Comparison of ENCODE assay signal across 14 cellular contexts in the genomic region with DNA sequence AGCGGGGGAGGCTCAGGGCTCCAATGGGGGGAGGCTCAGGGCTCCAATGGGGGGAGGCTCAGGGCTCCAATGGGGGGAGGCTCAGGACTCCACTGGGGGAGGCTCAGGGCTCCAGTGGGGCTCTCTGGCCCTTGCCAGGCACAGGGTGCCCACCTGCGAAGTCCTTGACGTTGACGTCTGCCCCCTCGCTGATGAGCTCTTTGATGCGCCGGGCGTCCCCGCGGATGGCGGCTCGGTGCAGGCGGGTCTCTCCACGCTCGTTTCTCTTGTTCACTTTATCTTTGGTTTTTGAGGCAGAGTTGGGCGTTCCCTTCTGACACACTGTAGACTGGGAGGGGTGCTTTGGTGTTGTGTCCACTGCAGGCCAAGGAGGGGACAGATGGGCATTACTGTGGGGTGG.
"Had no signal": no experiment of that assay in that cellular context is flagged by ENCODE, and none has a peak within 500 bp of the region (broad histone marks: within the 10 kb centered on the region; RNA-seq: fewer than 3 reads in every experiment).

No MANE protein-coding gene starts in this region.

- H3K9ac ChIP-seq: SK-N-SH had no signal

- H3K27me3 ChIP-seq: pancreas, tibial artery, uterus had no signal

- H3K36me3 ChIP-seq: uterus had no signal

- H3K9me3 ChIP-seq: pancreas, SK-N-SH, tibial artery, uterus had no signal

- H3K9me3 Mint-ChIP-seq: activated CD4-positive, alpha-beta T cell treated with anti-CD3 and anti-CD28 coated beads, Interleukin-2, amount 10 ng/mL, durations not matched to agents 7 days and 5 days; brain; neural crest cell had no signal

- H3K4me1 ChIP-seq: pancreas, uterus had no signal

- H3K27ac ChIP-seq: pancreas, skin epidermis, tibial artery, uterus had no signal

- H3K4me2 ChIP-seq: SK-N-SH had no signal

- H3K4me3 ChIP-seq: pancreas, skin epidermis, tibial artery, uterus had no signal

- FAIRE-seq: islet of Langerhans, pancreas had no signal

- DNase-seq: activated CD4-positive, alpha-beta T cell treated with anti-CD3 and anti-CD28 coated beads, Interleukin-2, amount 10 ng/mL, durations not matched to agents 7 days and 5 days; activated gamma-delta T cell; activated T-cell treated with anti-CD3 and anti-CD28 coated beads for 4 hours; effector memory CD4-positive, alpha-beta T cell; hippocampal formation; SK-N-SH; T-helper 1 cell; tibial artery; uterus had no signal
